In the genomic region with DNA sequence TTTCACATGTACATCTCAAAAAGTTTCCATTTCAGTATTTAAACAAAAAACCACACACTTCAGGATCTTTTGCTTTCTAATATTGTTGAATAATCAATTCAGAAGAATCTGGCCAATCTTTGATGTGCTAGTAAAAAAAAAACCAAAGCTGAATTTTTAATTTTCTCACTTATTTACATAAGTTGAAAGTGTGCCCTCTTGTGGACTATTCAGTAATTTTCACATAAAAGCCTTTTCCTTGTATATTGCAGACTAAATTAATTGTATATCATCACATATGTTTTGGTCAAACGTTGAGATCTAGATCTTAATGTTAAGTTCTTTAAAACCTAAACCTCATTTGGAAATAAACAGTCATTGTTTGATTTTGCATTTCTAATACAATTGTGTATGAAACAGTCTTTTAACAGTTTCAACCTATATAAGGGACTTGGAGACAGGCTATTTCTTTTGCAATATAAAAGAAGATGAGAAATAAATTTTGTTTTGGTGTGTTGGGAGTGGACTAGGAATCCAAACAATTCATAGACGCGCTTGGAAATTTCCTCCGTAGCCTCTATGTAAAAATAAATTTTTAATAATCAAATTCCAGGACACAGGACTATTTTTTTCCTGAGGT, we compare ENCODE assay signal across 8 cellular contexts.
DNase-seq lines count a peak whose midpoint lies in the region; ATAC-seq, FAIRE-seq and TF ChIP-seq lines count a peak whose summit lies in the region.

No MANE protein-coding gene starts in this region.

- peak; percentile 96 for FAIRE-seq in kidney (lab: Jason Lieb, UNC)

- no peaks in the 10 kb centered on the region for H3K36me3 ChIP-seq in kidney (ENCODE audit: control insufficient read depth in 1 of 2, insufficient read depth in 2 of 2, low read length in 2 of 2)

- no peak overlapping the region for H3K27ac ChIP-seq in VCaP
- H3K27ac ChIP-seq in kidney (ENCODE audit: low read depth in 2 of 2, low read length in 2 of 2) = no peak overlapping the region

- peak; percentile 83 for TF ChIP-seq CTCF in VCaP (conservative IDR thresholded peaks at IDR 0.05)
- TF ChIP-seq CTCF in kidney (IDR thresholded peaks at IDR 0.05; ENCODE audit: borderline replicate concordance, extremely low read depth, insufficient read depth) = peak; percentile 55

- peak; percentile 82 for DNase-seq in NCI-H510A treated with DMSO at 0.1 percent for 48 hours (lab: John Stamatoyannopoulos, UW)
- DNase-seq in NCI-H510A (lab: John Stamatoyannopoulos, UW) = no peak
- DNase-seq in NCI-H1105 (lab: John Stamatoyannopoulos, UW) = peak; percentile 36
- no peak for DNase-seq in kidney
- no peak for DNase-seq in activated CD4-positive, alpha-beta T cell treated with anti-CD3 and anti-CD28 coated beads, Interleukin-2, amount 50 U/mL, for 1 hour
- DNase-seq in activated CD4-positive, CD25-positive, alpha-beta regulatory T cell treated with anti-CD3 and anti-CD28 coated beads, Interleukin-2, amount 50 U/mL, for 72 hours = no peak

- no peak overlapping the region for H3K9ac ChIP-seq in kidney (ENCODE audit: low read length in 2 of 2)

- intact Hi-C loops in kidney (cut with DNase I) = no loop called here

- no peaks in the 10 kb centered on the region for H3K9me3 ChIP-seq in kidney (ENCODE audit: control insufficient read depth in 1 of 2, low read length in 2 of 2)

- H3K4me3 ChIP-seq in kidney (ENCODE audit: low read length in 2 of 2) = no peak overlapping the region

- H3K4me1 ChIP-seq in kidney (ENCODE audit: control insufficient read depth in 1 of 2, insufficient read depth in 1 of 2, low read depth in 1 of 2, low read length in 2 of 2) = peaks cover 2 to 12% of the 10 kb centered on the region in 2 donors

- ATAC-seq in GM19452 (IDR thresholded peaks at IDR 0.05; ENCODE audit: unreplicated experiment) = no peak

Comparison
In these comparisons a context has a peak if more than half of its experiments do, and no peak if none do; other contexts are left out.
1. DNase-seq: peak in NCI-H510A treated with DMSO at 0.1 percent for 48 hours (single experiment) and NCI-H1105 (single experiment); none in NCI-H510A (single experiment), kidney (single experiment), activated CD4-positive, alpha-beta T cell treated with anti-CD3 and anti-CD28 coated beads, Interleukin-2, amount 50 U/mL, for 1 hour (single experiment) and activated CD4-positive, CD25-positive, alpha-beta regulatory T cell treated with anti-CD3 and anti-CD28 coated beads, Interleukin-2, amount 50 U/mL, for 72 hours (single experiment).